14 cellular contexts compared by ENCODE assay signal in genomic region chrX:131262200-131262599, GRCh38. TPM values are rescaled to one million over a fixed set of nuclear protein-coding genes. Genes with fewer than 3 reads are reported as not detected.
"Had no signal": no experiment of that assay in that cellular context is flagged by ENCODE, and none has a peak within 500 bp of the region (broad histone marks: within the 10 kb centered on the region; RNA-seq: fewer than 3 reads in every experiment).

No MANE protein-coding gene starts in this region.

- ATAC-seq: gastroesophageal sphincter; left colon; stimulated activated effector memory CD8-positive, alpha-beta T cell treated with anti-CD3 and anti-CD28 coated beads, Interleukin-12 subunit alpha, Interleukin-12 subunit beta, amount 100 ng/mL, for 72 hours had no signal

- H3K36me3 ChIP-seq: esophagus squamous epithelium, gastroesophageal sphincter, right lobe of liver, tibial nerve had no signal

- FAIRE-seq: colon, keratinocyte had no signal

- H3K4me1 ChIP-seq: esophagus squamous epithelium, gastroesophageal sphincter, psoas muscle, right lobe of liver, testis, tibial nerve had no signal

- DNase-seq: esophagus squamous epithelium, foreskin fibroblast, naive B cell, psoas muscle, retina, testis had no signal

- H3K27me3 ChIP-seq: esophagus squamous epithelium, gastroesophageal sphincter, right lobe of liver, testis, tibial nerve had no signal

- H3K9me3 ChIP-seq: esophagus squamous epithelium, gastroesophageal sphincter, psoas muscle, right lobe of liver, testis, tibial nerve had no signal

- H3K27ac ChIP-seq: esophagus squamous epithelium, gastroesophageal sphincter, psoas muscle, right lobe of liver, testis, tibial nerve had no signal

- H3K4me3 ChIP-seq: esophagus squamous epithelium, gastroesophageal sphincter, psoas muscle, right lobe of liver, testis, tibial nerve had no signal

RNA-seq across cellular contexts. Expression of gene IGSF1, which starts 26.9 kb away (rescaled TPM):
- total RNA-seq: lung microvascular endothelial cell had no signal
- polyA plus RNA-seq: keratinocyte had no signal
